Comparison of ENCODE assay signal across 10 cellular contexts in the genomic region with DNA sequence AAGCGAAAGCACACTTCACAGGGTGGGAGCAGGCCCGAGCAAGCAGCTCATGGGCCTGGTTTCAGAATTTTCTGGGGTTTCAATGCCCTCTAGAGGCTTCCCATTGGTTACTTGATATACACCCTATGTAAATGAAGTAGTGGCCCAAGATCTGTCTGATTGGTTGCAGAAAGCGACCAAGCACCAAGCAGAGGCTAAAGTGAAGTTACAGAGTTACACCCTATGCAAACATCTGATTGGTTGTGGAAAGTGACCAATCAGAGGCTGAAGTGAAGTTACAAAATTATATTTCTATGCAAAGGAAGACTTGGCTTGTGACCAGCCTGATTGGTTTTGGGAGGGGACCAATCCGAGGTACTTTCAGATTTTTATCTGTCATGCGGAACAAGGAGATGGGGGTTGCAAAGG. TPM values are rescaled to one million over a fixed set of nuclear protein-coding genes. Genes with fewer than 3 reads are reported as not detected.
DNase-seq lines count a peak whose midpoint lies in the region; TF ChIP-seq lines count a peak whose summit lies in the region.
"Had no signal": no experiment of that assay in that cellular context is flagged by ENCODE, and none has a peak within 500 bp of the region (broad histone marks: within the 10 kb centered on the region; RNA-seq: fewer than 3 reads in every experiment).

No MANE protein-coding gene starts in this region.

- peaks cover 16% of the 10 kb centered on the region for H3K4me1 Mint-ChIP-seq in progenitor cell of endocrine pancreas (ENCODE audit: low read depth)
- no peaks in the 10 kb centered on the region for H3K4me1 Mint-ChIP-seq in activated CD4-positive, alpha-beta memory T cell treated with anti-CD3 and anti-CD28 coated beads for 36 hours (ENCODE audit: low read depth)

- H3K9me3 Mint-ChIP-seq in progenitor cell of endocrine pancreas (ENCODE audit: low read depth): peaks cover 4% of the 10 kb centered on the region
- H3K9me3 Mint-ChIP-seq in activated CD4-positive, alpha-beta memory T cell treated with anti-CD3 and anti-CD28 coated beads for 36 hours: no peaks in the 10 kb centered on the region
- H3K9me3 Mint-ChIP-seq: nephron progenitor cell had no signal

- H3K4me3 Mint-ChIP-seq in progenitor cell of endocrine pancreas (ENCODE audit: low read depth): no peak overlapping the region
- no peak overlapping the region for H3K4me3 Mint-ChIP-seq in activated CD4-positive, alpha-beta memory T cell treated with anti-CD3 and anti-CD28 coated beads for 36 hours
- H3K4me3 Mint-ChIP-seq: nephron progenitor cell had no signal

- H3K27me3 Mint-ChIP-seq in progenitor cell of endocrine pancreas: no peaks in the 10 kb centered on the region
- no peaks in the 10 kb centered on the region for H3K27me3 Mint-ChIP-seq in activated CD4-positive, alpha-beta memory T cell treated with anti-CD3 and anti-CD28 coated beads for 36 hours

- peak overlapping the region; percentile 21 for H3K4me3 ChIP-seq in epithelial cell of esophagus (ENCODE audit: low read length)

- peaks cover 3% of the 10 kb centered on the region for H3K36me3 Mint-ChIP-seq in progenitor cell of endocrine pancreas (ENCODE audit: insufficient read depth)
- H3K36me3 Mint-ChIP-seq in activated CD4-positive, alpha-beta memory T cell treated with anti-CD3 and anti-CD28 coated beads for 36 hours: no peaks in the 10 kb centered on the region

- intact Hi-C loops in activated CD4-positive, alpha-beta memory T cell treated with anti-CD3 and anti-CD28 coated beads for 36 hours (cut with micrococcal nuclease): no loop called here

- CTCF ChIA-PET in activated CD4-positive, alpha-beta memory T cell treated with anti-CD3 and anti-CD28 coated beads for 36 hours (lab: Charles Lee): no interaction called here

- peak overlapping the region; percentile 20 for H3K27ac Mint-ChIP-seq in progenitor cell of endocrine pancreas
- H3K27ac Mint-ChIP-seq in activated CD4-positive, alpha-beta memory T cell treated with anti-CD3 and anti-CD28 coated beads for 36 hours: no peak overlapping the region
- H3K27ac Mint-ChIP-seq: nephron progenitor cell had no signal

- TF ChIP-seq CTCF in epithelial cell of esophagus (IDR thresholded peaks at IDR 0.05; ENCODE audit: insufficient read depth, low read depth, low read length, missing control alignments) (no peak), progenitor cell of endocrine pancreas (IDR thresholded peaks at IDR 0.05; ENCODE audit: unreplicated experiment) (no peak)

- DNase-seq in H4 (ENCODE audit: low spot score) (peak; percentile 20), NCI-H226 (peak; percentile 89), epithelial cell of esophagus (ENCODE audit: low read depth) (peak; percentile 90), progenitor cell of endocrine pancreas (ENCODE audit: low spot score, unreplicated experiment) (no peak), pons (ENCODE audit: low spot score) (no peak), cerebellar nuclear complex (lab: John Stamatoyannopoulos, UW) (no peak)
- no peak for DNase-seq in activated CD4-positive, alpha-beta memory T cell treated with anti-CD3 and anti-CD28 coated beads for 36 hours
- DNase-seq: activated T-cell treated with anti-CD3 and anti-CD28 coated beads for 4 hours, glutamatergic neuron, nephron progenitor cell had no signal

- POLR2A ChIA-PET in activated CD4-positive, alpha-beta memory T cell treated with anti-CD3 and anti-CD28 coated beads for 36 hours (lab: Charles Lee): no interaction called here

RNA-seq across cellular contexts. Expression of a gene that starts 8.2 kb away (rescaled TPM):
- total RNA-seq in H4 (2014; rRNA removed; shearing (Covaris generic)): 1.8 and 5.5 TPM in 2 replicates
- total RNA-seq in progenitor cell of endocrine pancreas: 26.2 and 26.9 TPM in 2 replicates
- total RNA-seq in activated CD4-positive, alpha-beta memory T cell treated with anti-CD3 and anti-CD28 coated beads for 36 hours: under 1 TPM; 0.45 to 0.46 TPM

Comparison
In these comparisons a context has a peak if more than half of its experiments do, and no peak if none do; other contexts are left out.
1. DNase-seq: peak in H4 (single experiment), NCI-H226 (single experiment) and epithelial cell of esophagus (single experiment); none in progenitor cell of endocrine pancreas (single experiment), pons (single experiment), activated CD4-positive, alpha-beta memory T cell treated with anti-CD3 and anti-CD28 coated beads for 36 hours (single experiment) and cerebellar nuclear complex (0 of 2).